Comparison of ENCODE assay signal across 11 cellular contexts in genomic region chr18:79401494-79402208, GRCh38. TPM values are rescaled to one million over a fixed set of nuclear protein-coding genes. Genes with fewer than 3 reads are reported as not detected.
DNase-seq lines count a peak whose midpoint lies in the region; ATAC-seq, FAIRE-seq and TF ChIP-seq lines count a peak whose summit lies in the region.
"Had no signal": no experiment of that assay in that cellular context is flagged by ENCODE, and none has a peak within 500 bp of the region (broad histone marks: within the 10 kb centered on the region; RNA-seq: fewer than 3 reads in every experiment).

No MANE protein-coding gene starts in this region.

- no peak for DNase-seq in activated naive CD4-positive, alpha-beta T cell treated with anti-CD3 and anti-CD28 coated beads, Interleukin-2, amount 50 U/mL, for 16 hours
- DNase-seq in mucosa of descending colon: peak in 2 of 3 donors; percentile 29 to 65
- DNase-seq in upper lobe of right lung: peak; percentile 65
- no peak for DNase-seq in COR-L47 (lab: John Stamatoyannopoulos, UW)
- DNase-seq in GM19239 (ENCODE audit: insufficient read length, low spot score): no peak
- DNase-seq: activated gamma-delta T cell, NCI-H1930 had no signal

- H3K27me3 Mint-ChIP-seq in activated naive CD4-positive, alpha-beta T cell treated with anti-CD3 and anti-CD28 coated beads, Interleukin-2, amount 50 U/mL, for 24 hours: no peaks in the 10 kb centered on the region
- H3K27me3 Mint-ChIP-seq in brain: peaks cover 48% of the 10 kb centered on the region

- ATAC-seq in mucosa of descending colon (no peak), upper lobe of right lung (no peak), GM18505 (IDR thresholded peaks at IDR 0.05; ENCODE audit: unreplicated experiment) (no peak)

- no peak overlapping the region for H3K4me3 ChIP-seq in mucosa of descending colon
- H3K4me3 ChIP-seq in upper lobe of right lung: no peak overlapping the region

- TF ChIP-seq CTCF in brain (conservative IDR thresholded peaks at IDR 0.05): no peak
- TF ChIP-seq CTCF in mucosa of descending colon (IDR thresholded peaks at IDR 0.05): no peak
- no peak for TF ChIP-seq CTCF in upper lobe of right lung (IDR thresholded peaks at IDR 0.05)

- no peak for TF ChIP-seq POLR2A in GM18505 (IDR thresholded peaks at IDR 0.05; ENCODE audit: borderline replicate concordance, extremely low read depth, insufficient read depth, insufficient read length)

- H3K9me3 ChIP-seq in mucosa of descending colon (no peaks in the 10 kb centered on the region), upper lobe of right lung (no peaks in the 10 kb centered on the region)

- peak overlapping the region; percentile 89 for H3K4me3 Mint-ChIP-seq in activated naive CD4-positive, alpha-beta T cell treated with anti-CD3 and anti-CD28 coated beads, Interleukin-2, amount 50 U/mL, for 24 hours
- H3K4me3 Mint-ChIP-seq in brain: peak overlapping the region in 4 of 5 experiments; percentile 78 to 83 (median 80)

- H3K36me3 ChIP-seq in mucosa of descending colon (ENCODE audit: low read depth) (no peaks in the 10 kb centered on the region), upper lobe of right lung (no peaks in the 10 kb centered on the region)

- H3K4me1 ChIP-seq in mucosa of descending colon (ENCODE audit: low read depth): peaks cover 24% of the 10 kb centered on the region
- H3K4me1 ChIP-seq in upper lobe of right lung: peaks cover 55% of the 10 kb centered on the region

- H3K9me3 Mint-ChIP-seq in activated naive CD4-positive, alpha-beta T cell treated with anti-CD3 and anti-CD28 coated beads, Interleukin-2, amount 50 U/mL, for 24 hours: no peaks in the 10 kb centered on the region
- peaks cover 0 to 7% (median 2%) of the 10 kb centered on the region in 5 experiments for H3K9me3 Mint-ChIP-seq in brain

- H3K4me1 Mint-ChIP-seq in activated naive CD4-positive, alpha-beta T cell treated with anti-CD3 and anti-CD28 coated beads, Interleukin-2, amount 50 U/mL, for 24 hours: peaks cover 77% of the 10 kb centered on the region
- H3K4me1 Mint-ChIP-seq in brain: peaks cover 52% of the 10 kb centered on the region

- H3K27ac Mint-ChIP-seq in activated naive CD4-positive, alpha-beta T cell treated with anti-CD3 and anti-CD28 coated beads, Interleukin-2, amount 50 U/mL, for 24 hours: peak overlapping the region; percentile 95
- H3K27ac Mint-ChIP-seq in brain: no peak overlapping the region

- no peaks in the 10 kb centered on the region for H3K27me3 ChIP-seq in upper lobe of right lung

- no peak overlapping the region for H3K27ac ChIP-seq in upper lobe of right lung

- peaks cover 9% of the 10 kb centered on the region for H3K36me3 Mint-ChIP-seq in activated naive CD4-positive, alpha-beta T cell treated with anti-CD3 and anti-CD28 coated beads, Interleukin-2, amount 50 U/mL, for 24 hours
- H3K36me3 Mint-ChIP-seq in brain: no peaks in the 10 kb centered on the region

- intact Hi-C loops in mucosa of descending colon (cut with DNase I, micrococcal nuclease): no loop called here
- intact Hi-C loops in upper lobe of right lung (cut with DNase I): no loop called here

- no peak for FAIRE-seq in GM19239 (lab: Jason Lieb, UNC)
- FAIRE-seq: urothelium cell line had no signal

RNA-seq across cellular contexts. Expression of gene NFATC1, which starts 5.9 kb away (rescaled TPM):
- polyA plus RNA-seq in brain (ENCODE audit: insufficient read depth, low read depth, low replicate concordance): 5.5 TPM
- 10 to 100 TPM in 1 of 3 donors, 1 to 10 TPM in 2; 2.9 to 12.9 (median 4.6) TPM for total RNA-seq in mucosa of descending colon
- 16.6 TPM for total RNA-seq in upper lobe of right lung

Comparison
In these comparisons a context has a peak if more than half of its experiments do, and no peak if none do; other contexts are left out.
1. DNase-seq: peak in mucosa of descending colon (2 of 3) and upper lobe of right lung (single experiment); none in activated naive CD4-positive, alpha-beta T cell treated with anti-CD3 and anti-CD28 coated beads, Interleukin-2, amount 50 U/mL, for 16 hours (single experiment), COR-L47 (single experiment) and GM19239 (single experiment).